In the genomic region with DNA sequence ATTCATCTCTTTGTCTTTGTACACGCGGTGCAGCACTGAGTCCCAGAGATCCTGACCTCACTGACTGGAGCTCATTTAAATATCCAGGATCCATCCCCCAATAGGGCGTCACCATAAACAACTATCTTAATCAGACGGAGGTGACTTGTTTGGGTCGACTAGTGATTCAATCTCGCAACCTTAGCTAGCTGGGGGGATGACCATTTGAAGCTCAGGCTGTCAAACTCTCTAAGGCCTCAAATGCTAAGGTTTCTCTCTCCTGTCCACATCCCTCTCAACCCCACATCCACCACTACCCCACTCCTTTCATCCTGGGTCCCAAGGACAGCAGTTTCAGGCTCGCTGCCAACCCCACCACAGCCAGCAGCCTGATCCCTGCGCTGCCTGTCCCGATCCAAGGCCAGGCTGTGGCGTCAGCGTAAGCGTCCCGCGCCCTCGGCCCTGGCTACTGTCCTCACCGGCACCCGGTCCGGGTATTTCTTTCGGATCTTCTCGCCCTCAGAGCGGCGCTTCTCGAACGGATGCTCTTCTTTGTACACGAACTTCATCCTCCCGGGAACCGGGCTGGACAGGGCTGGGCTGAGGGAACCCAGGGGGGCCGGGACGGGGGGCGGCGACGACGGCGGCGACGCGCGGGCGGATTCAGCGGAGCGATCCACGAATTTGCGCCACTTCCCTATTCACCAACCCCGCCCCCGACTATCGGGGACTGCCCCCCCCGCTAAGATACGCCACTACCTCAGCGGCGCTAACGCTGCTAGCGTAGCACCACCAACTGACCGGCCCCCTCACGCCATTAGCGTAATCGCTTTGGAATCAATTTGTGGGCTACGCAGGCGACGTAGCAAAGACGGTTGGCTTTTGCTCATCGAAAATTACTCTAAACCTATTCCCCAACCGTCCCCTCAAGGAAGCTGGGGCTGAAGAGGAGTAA, we compare ENCODE assay signal across 8 cellular contexts. TPM values are rescaled to one million over a fixed set of nuclear protein-coding genes. Genes with fewer than 3 reads are reported as not detected.
A peak's percentile ranks its signal among the peaks of the same experiment; 100 is the strongest.
DNase-seq lines count a peak whose midpoint lies in the region; ATAC-seq and TF ChIP-seq lines count a peak whose summit lies in the region.

TSS of gene GABARAP (minus strand) at position 667 of the 934 bp plus-strand sequence. CDS start at position 548, 119 bp downstream.

- peak within 1 kb of the TSS; percentile 85 to 100 (median 96) for H3K27ac ChIP-seq in BLaER1 treated with 17β-estradiol and CSF1 and Interleukin-3, amounts not matched to agents 10 nM and 100 nM
- peak within 1 kb of the TSS; percentile 97 for H3K27ac ChIP-seq in fibroblast of lung (ENCODE audit: insufficient read depth, low read length)
- H3K27ac ChIP-seq in naive thymus-derived CD4-positive, alpha-beta T cell (ENCODE audit: low read depth, low read length) = peak within 1 kb of the TSS; percentile 92

- no peaks in the 10 kb centered on the region for H3K9me3 ChIP-seq in BLaER1 treated with 17β-estradiol and CSF1 and Interleukin-3, amounts not matched to agents 10 nM and 100 nM (replicated peaks in 1 of 11)
- no peaks in the 10 kb centered on the region for H3K9me3 ChIP-seq in fibroblast of lung (ENCODE audit: control insufficient read depth, insufficient read depth, low read depth, low read length)
- H3K9me3 ChIP-seq in naive thymus-derived CD4-positive, alpha-beta T cell (ENCODE audit: control insufficient read depth in 2 of 3, low read length in 3 of 3) = no peaks in the 10 kb centered on the region

- TF ChIP-seq CTCF in fibroblast of lung (conservative IDR thresholded peaks at IDR 0.05 in 1 of 2, IDR thresholded peaks at IDR 0.05 in 1 of 2; ENCODE audit: low read depth in 1 of 2, low read length in 2 of 2) = no peak

- H2AFZ ChIP-seq in fibroblast of lung (ENCODE audit: low read length) = peak within 1 kb of the TSS; percentile 98

- H3K4me1 ChIP-seq in BLaER1 treated with 17β-estradiol and CSF1 and Interleukin-3, amounts not matched to agents 10 nM and 100 nM = peaks cover 18 to 32% (median 30%) of the 10 kb centered on the region in 10 experiments
- peaks cover 13% of the 10 kb centered on the region for H3K4me1 ChIP-seq in fibroblast of lung (ENCODE audit: control insufficient read depth, extremely low read depth, insufficient read depth, low read length)
- peaks cover 22 to 33% of the 10 kb centered on the region in 2 donors for H3K4me1 ChIP-seq in naive thymus-derived CD4-positive, alpha-beta T cell (ENCODE audit: control insufficient read depth in 2 of 2, insufficient read depth in 2 of 2, low read length in 2 of 2)

- H3K79me2 ChIP-seq in fibroblast of lung (ENCODE audit: control insufficient read depth, insufficient read depth, low read length) = peaks cover 46% of the 10 kb centered on the region

- intact Hi-C loops in naive thymus-derived CD4-positive, alpha-beta T cell (cut with micrococcal nuclease) = loop anchor here (2.0 to 5.0 kb wide), 3 partner anchors 207 to 590 kb away; partner anchors contain the start of genes C17orf100 (in 1 of the 2) and MED31 (in 1 of the 2)

- H3K27me3 ChIP-seq in BLaER1 treated with 17β-estradiol and CSF1 and Interleukin-3, amounts not matched to agents 10 nM and 100 nM = no peaks in the 10 kb centered on the region
- no peaks in the 10 kb centered on the region for H3K27me3 ChIP-seq in fibroblast of lung (ENCODE audit: control insufficient read depth, insufficient read depth, low read length)
- no peaks in the 10 kb centered on the region for H3K27me3 ChIP-seq in naive thymus-derived CD4-positive, alpha-beta T cell (ENCODE audit: control insufficient read depth in 2 of 2, insufficient read depth in 2 of 2, low read length in 2 of 2)

- peak within 1 kb of the TSS; percentile 86 to 99 (median 90) for H3K4me3 ChIP-seq in BLaER1 treated with 17β-estradiol and CSF1 and Interleukin-3, amounts not matched to agents 10 nM and 100 nM
- peak within 1 kb of the TSS; percentile 74 to 98 (median 96) for H3K4me3 ChIP-seq in fibroblast of lung (replicated peaks in 1 of 4; ENCODE audit: control extremely low read depth in 1 of 4, insufficient read depth in 1 of 4, low read depth in 3 of 4, low read length in 4 of 4)
- peak within 1 kb of the TSS; percentile 100 for H3K4me3 ChIP-seq in naive thymus-derived CD4-positive, alpha-beta T cell (ENCODE audit: low read length)

- H3K9ac ChIP-seq in BLaER1 treated with 17β-estradiol and CSF1 and Interleukin-3, amounts not matched to agents 10 nM and 100 nM = peak within 1 kb of the TSS; percentile 91 to 100 (median 96)
- H3K9ac ChIP-seq in fibroblast of lung (ENCODE audit: insufficient read depth, low read length) = peak within 1 kb of the TSS; percentile 96

- H3K36me3 ChIP-seq in BLaER1 treated with 17β-estradiol and CSF1 and Interleukin-3, amounts not matched to agents 10 nM and 100 nM = peaks cover 37 to 58% (median 52%) of the 10 kb centered on the region in 11 experiments
- H3K36me3 ChIP-seq in fibroblast of lung (ENCODE audit: control insufficient read depth, insufficient read depth, low read length) = peaks cover 14% of the 10 kb centered on the region
- H3K36me3 ChIP-seq in naive thymus-derived CD4-positive, alpha-beta T cell (ENCODE audit: control insufficient read depth in 2 of 3, insufficient read depth in 3 of 3, low read length in 3 of 3) = peaks cover 13 to 44% (median 21%) of the 10 kb centered on the region in 3 experiments

- peaks cover 5 to 28% (median 17%) of the 10 kb centered on the region in 11 experiments; a peak in 20 of 22 replicates for H4K20me1 ChIP-seq in BLaER1 treated with 17β-estradiol and CSF1 and Interleukin-3, amounts not matched to agents 10 nM and 100 nM
- no peaks in the 10 kb centered on the region for H4K20me1 ChIP-seq in fibroblast of lung (ENCODE audit: control insufficient read depth, extremely low read depth, insufficient read depth, low read length)

- H3K27me3 Mint-ChIP-seq in naive thymus-derived CD4-positive, alpha-beta T cell = peaks cover 0 to 5% (median 0%) of the 10 kb centered on the region in 5 donors
- no peaks in the 10 kb centered on the region for H3K27me3 Mint-ChIP-seq in stimulated activated memory B cell treated with anti-CD40 and anti-IgM and Interleukin-4, amounts not matched to agents 10 μg/mL and 1 μg/mL and 100 μg/mL, for 72 hours

- H3K4me3 Mint-ChIP-seq in naive thymus-derived CD4-positive, alpha-beta T cell = peak within 1 kb of the TSS; percentile 88 to 98 (median 96)
- peak within 1 kb of the TSS; percentile 97 for H3K4me3 Mint-ChIP-seq in stimulated activated memory B cell treated with anti-CD40 and anti-IgM and Interleukin-4, amounts not matched to agents 10 μg/mL and 1 μg/mL and 100 μg/mL, for 72 hours

- CTCF ChIA-PET in naive thymus-derived CD4-positive, alpha-beta T cell (lab: Charles Lee) = interaction anchor here (0.7 to 1.8 kb wide), 5 partner anchors 10 to 273 kb away, joined by 3 to 6 read pairs (median 4); partner anchors contain the start of genes ACADVL, CTDNEP1, DLG4 and ELP5

- in situ Hi-C loops in KBM-7 (cut with MboI; ENCODE audit: low pct_unique_long_range_greater_than_20kb, low sequenced_read_pairs) = no loop called here

- H3K27ac Mint-ChIP-seq in naive thymus-derived CD4-positive, alpha-beta T cell = peak within 1 kb of the TSS; percentile 96 to 100 (median 98)
- H3K27ac Mint-ChIP-seq in stimulated activated memory B cell treated with anti-CD40 and anti-IgM and Interleukin-4, amounts not matched to agents 10 μg/mL and 1 μg/mL and 100 μg/mL, for 72 hours = peak within 1 kb of the TSS; percentile 94

- H3K4me2 ChIP-seq in BLaER1 treated with 17β-estradiol and CSF1 and Interleukin-3, amounts not matched to agents 10 nM and 100 nM = peak within 1 kb of the TSS; percentile 87 to 100 (median 97)
- peak within 1 kb of the TSS; percentile 100 for H3K4me2 ChIP-seq in fibroblast of lung (ENCODE audit: extremely low read depth, insufficient read depth, low read length)

- peaks cover 27 to 51% (median 40%) of the 10 kb centered on the region in 7 donors for H3K4me1 Mint-ChIP-seq in naive thymus-derived CD4-positive, alpha-beta T cell
- H3K4me1 Mint-ChIP-seq in stimulated activated memory B cell treated with anti-CD40 and anti-IgM and Interleukin-4, amounts not matched to agents 10 μg/mL and 1 μg/mL and 100 μg/mL, for 72 hours = peaks cover 39% of the 10 kb centered on the region

- peaks cover 0 to 9% (median 0%) of the 10 kb centered on the region in 11 donors for H3K9me3 Mint-ChIP-seq in naive thymus-derived CD4-positive, alpha-beta T cell
- no peaks in the 10 kb centered on the region for H3K9me3 Mint-ChIP-seq in stimulated activated memory B cell treated with anti-CD40 and anti-IgM and Interleukin-4, amounts not matched to agents 10 μg/mL and 1 μg/mL and 100 μg/mL, for 72 hours

- ATAC-seq in GM19463 (IDR thresholded peaks at IDR 0.05; ENCODE audit: unreplicated experiment) = peak; percentile 21
- ATAC-seq in naive thymus-derived CD4-positive, alpha-beta T cell = peak; percentile 65
- peak; percentile 64 for ATAC-seq in stimulated activated memory B cell treated with anti-CD40 and anti-IgM and Interleukin-4, amounts not matched to agents 10 μg/mL and 1 μg/mL and 100 μg/mL, for 72 hours

- peak; percentile 95 for DNase-seq in KBM-7
- peak; percentile 98 for DNase-seq in RKO (ENCODE audit: low spot score)
- peak; percentile 88 to 89 for DNase-seq in activated T-helper 1 cell treated with anti-CD3 and anti-CD28 coated beads, Interleukin-2, amount 50 U/mL, for 16 hours (ENCODE audit: low read depth in 1 of 2, low spot score in 1 of 2)
- peak; percentile 88 to 95 for DNase-seq in fibroblast of lung (ENCODE audit: low read depth in 2 of 2)
- peak; percentile 81 to 92 (median 89) for DNase-seq in naive thymus-derived CD4-positive, alpha-beta T cell

- peaks cover 7 to 31% (median 20%) of the 10 kb centered on the region in 5 donors for H3K36me3 Mint-ChIP-seq in naive thymus-derived CD4-positive, alpha-beta T cell
- peaks cover 44% of the 10 kb centered on the region for H3K36me3 Mint-ChIP-seq in stimulated activated memory B cell treated with anti-CD40 and anti-IgM and Interleukin-4, amounts not matched to agents 10 μg/mL and 1 μg/mL and 100 μg/mL, for 72 hours

- POLR2A ChIA-PET in naive thymus-derived CD4-positive, alpha-beta T cell (lab: Charles Lee) = interaction anchor here (0.6 to 14.4 kb wide), 21 partner anchors 8 to 1773 kb away, joined by 3 to 265 read pairs (median 4); partner anchors contain the start of genes ACADVL, ACAP1, CTDNEP1 and DHX33

RNA-seq across cellular contexts. Expression of gene GABARAP, which starts in this region (rescaled TPM):
- 173 and 224 TPM in 2 replicates for total RNA-seq in fibroblast of lung
- 978 and 1,154 TPM in 2 replicates for polyA plus RNA-seq in fibroblast of lung
- 670 and 826 TPM in 2 replicates for polyA plus RNA-seq in fibroblast of lung (2012)
- polyA minus RNA-seq in fibroblast of lung (ENCODE audit: low replicate concordance) = 530 and 737 TPM in 2 replicates
- total RNA-seq in naive thymus-derived CD4-positive, alpha-beta T cell = 100 to 1,000 TPM; 214 to 427 (median 286) TPM
- 100 to 1,000 TPM; 656 to 950 TPM for polyA plus RNA-seq in naive thymus-derived CD4-positive, alpha-beta T cell

Comparison
In these comparisons a context has a peak if more than half of its experiments do, and no peak if none do; other contexts are left out.
1. Peak in every context shown above with its lines: DNase-seq, ATAC-seq, H3K4me3 ChIP-seq and H3K27ac ChIP-seq.